24 cellular contexts compared by ENCODE assay signal in the genomic region with DNA sequence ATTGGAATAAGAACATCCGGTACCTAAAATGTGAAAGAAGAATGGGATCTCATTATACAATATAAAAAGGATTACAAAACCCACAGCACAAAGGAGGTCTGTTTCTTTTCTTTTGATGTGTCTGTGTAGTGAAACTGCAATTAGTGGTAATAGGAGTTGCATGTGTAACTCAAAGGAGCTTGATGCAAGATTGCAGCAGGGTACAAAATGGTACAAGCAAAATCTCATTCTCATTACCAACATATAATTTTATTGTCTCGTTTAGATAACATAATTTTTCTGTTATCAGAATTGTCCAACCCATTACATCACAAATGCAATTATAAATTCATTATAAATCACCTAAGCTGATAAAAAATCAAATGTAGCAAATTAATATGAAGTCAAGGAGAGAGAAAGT. TPM values are rescaled to one million over a fixed set of nuclear protein-coding genes. Genes with fewer than 3 reads are reported as not detected.
DNase-seq lines count a peak whose midpoint lies in the region; ATAC-seq, FAIRE-seq and TF ChIP-seq lines count a peak whose summit lies in the region.
"Had no signal": no experiment of that assay in that cellular context is flagged by ENCODE, and none has a peak within 500 bp of the region (broad histone marks: within the 10 kb centered on the region; RNA-seq: fewer than 3 reads in every experiment).

No MANE protein-coding gene starts in this region.

- H3F3A ChIP-seq in MM.1S (ENCODE audit: insufficient read depth, low read length): no peaks in the 10 kb centered on the region
- H3F3A ChIP-seq in SK-N-SH (replicated peaks; ENCODE audit: insufficient read depth): no peaks in the 10 kb centered on the region

- no peak for TF ChIP-seq RAD21 in SK-N-SH (IDR thresholded peaks at IDR 0.05; ENCODE audit: low read length)

- TF ChIP-seq EP300 in SK-N-SH (IDR thresholded peaks at IDR 0.05; ENCODE audit: borderline replicate concordance in 1 of 2, low read depth in 1 of 2, low read length in 1 of 2): peak in 1 of 2 experiments; percentile 92; a peak in 2 of 4 replicates

- H3K9me3 ChIP-seq in MM.1S (replicated peaks; ENCODE audit: insufficient read depth, low read length): no peaks in the 10 kb centered on the region
- no peaks in the 10 kb centered on the region for H3K9me3 ChIP-seq in SK-N-SH
- H3K9me3 ChIP-seq: BE2C had no signal

- POLR2A ChIA-PET in SK-N-SH (lab: Yijun Ruan, JAX): no interaction called here
- POLR2A ChIA-PET in T-cell (lab: Charles Lee): no interaction called here

- FAIRE-seq in GM12892 (lab: Jason Lieb, UNC): peak; percentile 67
- FAIRE-seq: K562 had no signal

- no peak overlapping the region for H3K4me3 Mint-ChIP-seq in T-cell
- H3K4me3 Mint-ChIP-seq: CD4-positive, CD25-positive, alpha-beta regulatory T cell; GM23338 had no signal

- no peaks in the 10 kb centered on the region for H3K27me3 ChIP-seq in MM.1S (replicated peaks; ENCODE audit: insufficient read depth, low read length)
- H3K27me3 ChIP-seq in SK-N-SH (ENCODE audit: insufficient read depth): no peaks in the 10 kb centered on the region
- H3K27me3 ChIP-seq: BE2C had no signal

- H3K27me3 Mint-ChIP-seq in T-cell: no peaks in the 10 kb centered on the region
- H3K27me3 Mint-ChIP-seq: CD4-positive, CD25-positive, alpha-beta regulatory T cell had no signal

- DNase-seq in GM12892 (ENCODE audit: insufficient read length) (no peak), MM.1S (peak; percentile 35), SK-N-SH (peak; percentile 19), T-cell (no peak), OCI-M1 (lab: John Stamatoyannopoulos, UW) (no peak)
- DNase-seq in activated CD4-positive, CD25-positive, alpha-beta regulatory T cell (lab: John Stamatoyannopoulos, UW): no peak
- DNase-seq: BE2C; CD4-positive, CD25-positive, alpha-beta regulatory T cell; COR-L47; DMS 273 treated with DMSO at 0.1 percent for 48 hours; DND-41; HCEC 1CT; MV-4-11; NCI-H187 treated with DMSO at 0.1 percent for 48 hours; NCI-H2171 treated with DMSO at 0.1 percent for 48 hours; NCI-H446 treated with DMSO at 0.1 percent for 48 hours; NCI-H774; SHP77 had no signal

- no peak for TF ChIP-seq CTCF in MM.1S (IDR thresholded peaks at IDR 0.05; ENCODE audit: low read length)
- TF ChIP-seq CTCF in SK-N-SH (IDR thresholded peaks at IDR 0.05): no peak

- no peak overlapping the region for H3K27ac Mint-ChIP-seq in T-cell
- H3K27ac Mint-ChIP-seq: CD4-positive, CD25-positive, alpha-beta regulatory T cell; GM23338 had no signal

- ATAC-seq in HG02885 (IDR thresholded peaks at IDR 0.05; ENCODE audit: poor library complexity, unreplicated experiment) (peak; percentile 37), T-cell (replicated peaks in 1 of 4) (no peak), HG02610 (IDR thresholded peaks at IDR 0.05; ENCODE audit: unreplicated experiment) (no peak)
- ATAC-seq: GM23338, K562 had no signal

- no peaks in the 10 kb centered on the region for H4K20me1 ChIP-seq in MM.1S (ENCODE audit: insufficient read depth, low read length)
- no peaks in the 10 kb centered on the region for H4K20me1 ChIP-seq in SK-N-SH (ENCODE audit: insufficient read depth)

- H3K9me2 ChIP-seq in MM.1S (replicated peaks; ENCODE audit: insufficient read depth, low read length): no peaks in the 10 kb centered on the region
- H3K9me2 ChIP-seq in SK-N-SH: no peaks in the 10 kb centered on the region

- CTCF ChIA-PET in SK-N-SH (lab: Yijun Ruan, JAX): interaction anchor here (1.0 kb wide), 1 partner anchor 26 kb away, joined by 3 read pairs; no protein-coding TSS in a partner anchor
- CTCF ChIA-PET in T-cell (lab: Charles Lee): no interaction called here

- no peaks in the 10 kb centered on the region for H3K79me2 ChIP-seq in MM.1S (ENCODE audit: low read length)
- no peaks in the 10 kb centered on the region for H3K79me2 ChIP-seq in SK-N-SH (ENCODE audit: insufficient read depth)

- H3K9ac ChIP-seq in MM.1S (ENCODE audit: low read length) (no peak overlapping the region), SK-N-SH (no peak overlapping the region)

- no peaks in the 10 kb centered on the region for H3K9me3 Mint-ChIP-seq in T-cell
- H3K9me3 Mint-ChIP-seq: GM23338 had no signal

- H3K36me3 Mint-ChIP-seq in T-cell: no peaks in the 10 kb centered on the region
- H3K36me3 Mint-ChIP-seq: CD4-positive, CD25-positive, alpha-beta regulatory T cell had no signal

- H3K4me1 ChIP-seq in MM.1S (ENCODE audit: low read length): peaks cover 8% of the 10 kb centered on the region; the same call in 1 of the 2 replicates
- peaks cover 0 to 5% of the 10 kb centered on the region in 2 experiments; a peak in 2 of 4 replicates for H3K4me1 ChIP-seq in SK-N-SH (ENCODE audit: control insufficient read depth in 1 of 2, insufficient read depth in 2 of 2, low read depth in 1 of 2, low read length in 1 of 2)

- TF ChIP-seq POLR2A in GM12892 (IDR thresholded peaks at IDR 0.05; ENCODE audit: low read depth, low read length): no peak

- H3K27ac ChIP-seq in MM.1S (ENCODE audit: low read length) (no peak overlapping the region), SK-N-SH (ENCODE audit: low read depth in 2 of 2, low read length in 1 of 2) (peak overlapping the region in 1 of 2 experiments; percentile 39; a peak in 1 of 4 replicates)

- no peaks in the 10 kb centered on the region for H3K4me1 Mint-ChIP-seq in T-cell
- H3K4me1 Mint-ChIP-seq: CD4-positive, CD25-positive, alpha-beta regulatory T cell had no signal

- H3K36me3 ChIP-seq in MM.1S (replicated peaks; ENCODE audit: insufficient read depth, low read length) (no peaks in the 10 kb centered on the region), SK-N-SH (replicated peaks in 1 of 2; ENCODE audit: control insufficient read depth in 1 of 2, insufficient read depth in 2 of 2, low read length in 1 of 2) (no peaks in the 10 kb centered on the region)
- H3K36me3 ChIP-seq: BE2C had no signal

- H2AFZ ChIP-seq in MM.1S (ENCODE audit: low read length): no peak overlapping the region
- no peak overlapping the region for H2AFZ ChIP-seq in SK-N-SH (ENCODE audit: low read depth)
- H2AFZ ChIP-seq: GM23338 had no signal

- H3K4me2 ChIP-seq in MM.1S (ENCODE audit: low read depth, low read length) (no peak overlapping the region), SK-N-SH (no peak overlapping the region)
- H3K4me2 ChIP-seq: GM23338 had no signal

- H3K4me3 ChIP-seq in MM.1S (ENCODE audit: low read length) (no peak overlapping the region), SK-N-SH (ENCODE audit: low read depth in 2 of 2, low read length in 1 of 2) (no peak overlapping the region)
- H3K4me3 ChIP-seq: GM23338, K562 had no signal

- WGBS in SK-N-SH (ENCODE audit: low lambda C conversion rate): 37% methylated on average over 2 of the region's 2 CpGs

TF ChIP-seq in SK-N-SH, 30 proteins besides CTCF, POLR2A, EP300 and RAD21 (continues in another document):
- peak; percentile 73 for TF ChIP-seq CHD2 (IDR thresholded peaks at IDR 0.05; ENCODE audit: low read length, partially characterized antibody)
- TF ChIP-seq, protein P1, sequence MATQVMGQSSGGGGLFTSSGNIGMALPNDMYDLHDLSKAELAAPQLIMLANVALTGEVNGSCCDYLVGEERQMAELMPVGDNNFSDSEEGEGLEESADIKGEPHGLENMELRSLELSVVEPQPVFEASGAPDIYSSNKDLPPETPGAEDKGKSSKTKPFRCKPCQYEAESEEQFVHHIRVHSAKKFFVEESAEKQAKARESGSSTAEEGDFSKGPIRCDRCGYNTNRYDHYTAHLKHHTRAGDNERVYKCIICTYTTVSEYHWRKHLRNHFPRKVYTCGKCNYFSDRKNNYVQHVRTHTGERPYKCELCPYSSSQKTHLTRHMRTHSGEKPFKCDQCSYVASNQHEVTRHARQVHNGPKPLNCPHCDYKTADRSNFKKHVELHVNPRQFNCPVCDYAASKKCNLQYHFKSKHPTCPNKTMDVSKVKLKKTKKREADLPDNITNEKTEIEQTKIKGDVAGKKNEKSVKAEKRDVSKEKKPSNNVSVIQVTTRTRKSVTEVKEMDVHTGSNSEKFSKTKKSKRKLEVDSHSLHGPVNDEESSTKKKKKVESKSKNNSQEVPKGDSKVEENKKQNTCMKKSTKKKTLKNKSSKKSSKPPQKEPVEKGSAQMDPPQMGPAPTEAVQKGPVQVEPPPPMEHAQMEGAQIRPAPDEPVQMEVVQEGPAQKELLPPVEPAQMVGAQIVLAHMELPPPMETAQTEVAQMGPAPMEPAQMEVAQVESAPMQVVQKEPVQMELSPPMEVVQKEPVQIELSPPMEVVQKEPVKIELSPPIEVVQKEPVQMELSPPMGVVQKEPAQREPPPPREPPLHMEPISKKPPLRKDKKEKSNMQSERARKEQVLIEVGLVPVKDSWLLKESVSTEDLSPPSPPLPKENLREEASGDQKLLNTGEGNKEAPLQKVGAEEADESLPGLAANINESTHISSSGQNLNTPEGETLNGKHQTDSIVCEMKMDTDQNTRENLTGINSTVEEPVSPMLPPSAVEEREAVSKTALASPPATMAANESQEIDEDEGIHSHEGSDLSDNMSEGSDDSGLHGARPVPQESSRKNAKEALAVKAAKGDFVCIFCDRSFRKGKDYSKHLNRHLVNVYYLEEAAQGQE (IDR thresholded peaks at IDR 0.05; ENCODE audit: low read depth, low read length): no peak
- TF ChIP-seq RCOR1 (IDR thresholded peaks at IDR 0.05; ENCODE audit: low read length): peak; percentile 76
- TF ChIP-seq GATA2 (CRISPR knock-in tag; IDR thresholded peaks at IDR 0.05): peak; percentile 93
- no peak for TF ChIP-seq GABPA (IDR thresholded peaks at IDR 0.05; ENCODE audit: low read depth)
- TF ChIP-seq, protein P2, sequence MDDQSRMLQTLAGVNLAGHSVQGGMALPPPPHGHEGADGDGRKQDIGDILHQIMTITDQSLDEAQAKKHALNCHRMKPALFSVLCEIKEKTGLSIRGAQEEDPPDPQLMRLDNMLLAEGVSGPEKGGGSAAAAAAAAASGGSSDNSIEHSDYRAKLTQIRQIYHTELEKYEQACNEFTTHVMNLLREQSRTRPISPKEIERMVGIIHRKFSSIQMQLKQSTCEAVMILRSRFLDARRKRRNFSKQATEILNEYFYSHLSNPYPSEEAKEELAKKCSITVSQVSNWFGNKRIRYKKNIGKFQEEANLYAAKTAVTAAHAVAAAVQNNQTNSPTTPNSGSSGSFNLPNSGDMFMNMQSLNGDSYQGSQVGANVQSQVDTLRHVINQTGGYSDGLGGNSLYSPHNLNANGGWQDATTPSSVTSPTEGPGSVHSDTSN (IDR thresholded peaks at IDR 0.05): no peak
- 0 out of 2 replicates have a peak, but pooled peaks have one; percentile 33 for TF ChIP-seq TEAD4 (IDR thresholded peaks at IDR 0.05; ENCODE audit: borderline replicate concordance, insufficient read depth)

RNA-seq across cellular contexts. Expression of a gene that starts 47.1 kb away (rescaled TPM):
- 0.91 TPM for polyA plus RNA-seq in GM12892 (2012; ENCODE audit: missing spikeins)
- polyA plus RNA-seq in SK-N-SH (2012; rRNA removed): 0.02 and 0.05 TPM in 2 replicates
- 0.01 and 0.18 TPM in 2 replicates for polyA plus RNA-seq in SK-N-SH (2012; cell fraction: cytosol; rRNA removed)
- polyA plus RNA-seq in SK-N-SH (2012; cell fraction: nucleus; rRNA removed): 0.02 TPM in 2 replicates
- total RNA-seq in T-cell: 1 to 10 TPM in 2 of 5 donors, under 1 TPM in 3; 0.35 to 1.4 (median 0.98) TPM
- total RNA-seq: K562; RPMI7951; T-helper 2 cell treated with Interferon-gamma antibody and Interleukin-4, amounts not matched to agents 100 ng/mL and 5 ng/mL, for 36 hours had no signal
- polyA plus RNA-seq: K562 had no signal

Comparison
In these comparisons a context has a peak if more than half of its experiments do, and no peak if none do; other contexts are left out.
1. DNase-seq: peak in MM.1S (single experiment) and SK-N-SH (single experiment); none in GM12892 (single experiment), T-cell (0 of 34), OCI-M1 (single experiment) and activated CD4-positive, CD25-positive, alpha-beta regulatory T cell (0 of 4).